Comparison of ENCODE assay signal across 21 cellular contexts in genomic region chr5:34749431-34749872, GRCh38.
DNase-seq lines count a peak whose midpoint lies in the region; ATAC-seq and TF ChIP-seq lines count a peak whose summit lies in the region.
"Had no signal": no experiment of that assay in that cellular context is flagged by ENCODE, and none has a peak within 500 bp of the region (broad histone marks: within the 10 kb centered on the region; RNA-seq: fewer than 3 reads in every experiment).

No MANE protein-coding gene starts in this region.

- peaks cover 75% of the 10 kb centered on the region for H3K4me1 Mint-ChIP-seq in chondrocyte (ENCODE audit: low read depth)
- H3K4me1 Mint-ChIP-seq: activated naive CD8-positive, alpha-beta T cell treated with anti-CD3 and anti-CD28 coated beads, Interleukin-2, amount 10 ng/mL, durations not matched to agents 7 days and 5 days had no signal

- 0 out of 2 replicates have a peak overlapping the region, but pooled peaks have one; percentile 11 for H3K27ac ChIP-seq in ACC112 (ENCODE audit: low read depth, low read length)
- H3K27ac ChIP-seq: PC-9 had no signal

- peaks cover 10% of the 10 kb centered on the region; the same call in 1 of the 2 replicates for H3K36me3 ChIP-seq in ACC112 (ENCODE audit: insufficient read depth, low read length)
- H3K36me3 ChIP-seq: esophagus muscularis mucosa had no signal

- H3K27ac Mint-ChIP-seq in chondrocyte (ENCODE audit: unreplicated experiment): peak overlapping the region; percentile 76
- H3K27ac Mint-ChIP-seq: activated naive CD8-positive, alpha-beta T cell treated with anti-CD3 and anti-CD28 coated beads, Interleukin-2, amount 10 ng/mL, durations not matched to agents 7 days and 5 days; activated T-helper 1 cell treated with anti-CD3 and anti-CD28 coated beads, Interleukin-12 subunit alpha, Interleukin-12 subunit beta, Interleukin-2, Interleukin-4 antibody, amounts not matched to agents 30 ng/mL and 10 ng/mL and 1 ng/mL, durations not matched to agents 14 hours and 24 hours and 36 hours; progenitor cell of endocrine pancreas; stimulated activated naive CD8-positive, alpha-beta T cell treated with anti-CD3 and anti-CD28 coated beads, Interleukin-15, Interleukin-2, amounts not matched to agents 100 ng/mL and 50 ng/mL, for 24 hours had no signal

- H2AFZ ChIP-seq in ACC112 (ENCODE audit: low read length, unreplicated experiment): no peak overlapping the region
- H2AFZ ChIP-seq: PC-9 had no signal

- no peak overlapping the region for H3K4me3 ChIP-seq in ACC112 (ENCODE audit: low read depth, low read length)
- H3K4me3 ChIP-seq: esophagus muscularis mucosa, PC-9 had no signal

- H3K36me3 Mint-ChIP-seq in chondrocyte (ENCODE audit: low read depth): peaks cover 9% of the 10 kb centered on the region
- H3K36me3 Mint-ChIP-seq: activated naive CD8-positive, alpha-beta T cell treated with anti-CD3 and anti-CD28 coated beads, Interleukin-2, amount 10 ng/mL, durations not matched to agents 7 days and 5 days had no signal

- H3K9me3 Mint-ChIP-seq in chondrocyte (ENCODE audit: low read depth): no peaks in the 10 kb centered on the region
- H3K9me3 Mint-ChIP-seq: activated naive CD8-positive, alpha-beta T cell treated with anti-CD3 and anti-CD28 coated beads, Interleukin-2, amount 10 ng/mL, durations not matched to agents 7 days and 5 days; activated T-helper 1 cell treated with anti-CD3 and anti-CD28 coated beads, Interleukin-12 subunit alpha, Interleukin-12 subunit beta, Interleukin-2, Interleukin-4 antibody, amounts not matched to agents 30 ng/mL and 10 ng/mL and 1 ng/mL, durations not matched to agents 14 hours and 24 hours and 36 hours; H9; stimulated activated naive CD8-positive, alpha-beta T cell treated with anti-CD3 and anti-CD28 coated beads, Interleukin-15, Interleukin-2, amounts not matched to agents 100 ng/mL and 50 ng/mL, for 24 hours had no signal

- no peak overlapping the region for H3K4me3 Mint-ChIP-seq in chondrocyte (ENCODE audit: unreplicated experiment)
- H3K4me3 Mint-ChIP-seq: activated naive CD8-positive, alpha-beta T cell treated with anti-CD3 and anti-CD28 coated beads, Interleukin-2, amount 10 ng/mL, durations not matched to agents 7 days and 5 days; activated T-helper 1 cell treated with anti-CD3 and anti-CD28 coated beads, Interleukin-12 subunit alpha, Interleukin-12 subunit beta, Interleukin-2, Interleukin-4 antibody, amounts not matched to agents 30 ng/mL and 10 ng/mL and 1 ng/mL, durations not matched to agents 14 hours and 24 hours and 36 hours; H9; stimulated activated naive CD8-positive, alpha-beta T cell treated with anti-CD3 and anti-CD28 coated beads, Interleukin-15, Interleukin-2, amounts not matched to agents 100 ng/mL and 50 ng/mL, for 24 hours had no signal

- H3K27me3 ChIP-seq in ACC112 (ENCODE audit: insufficient read depth, low read length): no peaks in the 10 kb centered on the region
- H3K27me3 ChIP-seq: esophagus muscularis mucosa had no signal

- peaks cover 75% of the 10 kb centered on the region for H3K79me2 ChIP-seq in ACC112 (ENCODE audit: control insufficient read depth, insufficient read depth, low read length, unreplicated experiment)

- no peak for ATAC-seq in HG02642 (IDR thresholded peaks at IDR 0.05; ENCODE audit: poor library complexity, unreplicated experiment)

- peaks cover 16% of the 10 kb centered on the region for H3K4me1 ChIP-seq in ACC112 (ENCODE audit: control insufficient read depth, insufficient read depth, low read length, unreplicated experiment)

- no peak for TF ChIP-seq CTCF in chondrocyte (IDR thresholded peaks at IDR 0.05)

- no peaks in the 10 kb centered on the region for H3K27me3 Mint-ChIP-seq in chondrocyte (ENCODE audit: low read depth)
- H3K27me3 Mint-ChIP-seq: progenitor cell of endocrine pancreas had no signal

- peak; percentile 81 for DNase-seq in HS-5 (ENCODE audit: low read depth)
- no peak for DNase-seq in chondrocyte (ENCODE audit: low spot score)
- peak; percentile 24 for DNase-seq in left kidney (ENCODE audit: low read depth, low spot score)
- no peak for DNase-seq in amygdala (lab: John Stamatoyannopoulos, UW)
- DNase-seq in LoVo (ENCODE audit: low spot score): no peak
- DNase-seq in globus pallidus (ENCODE audit: low spot score): no peak
- DNase-seq: 8988T; activated CD4-positive, CD25-positive, alpha-beta regulatory T cell; activated CD8-positive, alpha-beta memory T cell treated with anti-CD3 and anti-CD28 coated beads for 24 hours; activated naive CD8-positive, alpha-beta T cell treated with anti-CD3 and anti-CD28 coated beads, Interleukin-2, amount 10 ng/mL, durations not matched to agents 7 days and 5 days; DMS 273 treated with DMSO at 0.1 percent for 48 hours; H9; kidney glomerular epithelial cell; NCI-H82; PC-9 had no signal

Comparison
In these comparisons a context has a peak if more than half of its experiments do, and no peak if none do; other contexts are left out.
1. DNase-seq: peak in HS-5 (single experiment) and left kidney (single experiment); none in chondrocyte (single experiment), amygdala (0 of 56), LoVo (single experiment) and globus pallidus (single experiment).